Comparison of ENCODE assay signal across 34 cellular contexts in genomic region chr13:32779119-32779518, GRCh38.
"Had no signal": no experiment of that assay in that cellular context is flagged by ENCODE, and none has a peak within 500 bp of the region (broad histone marks: within the 10 kb centered on the region; RNA-seq: fewer than 3 reads in every experiment).

No MANE protein-coding gene starts in this region.

- H3K27me3 Mint-ChIP-seq: activated B cell treated with CpG ODN at 0.5 μM for 24 hours; activated CD4-positive, alpha-beta memory T cell treated with anti-CD3 and anti-CD28 coated beads for 36 hours; activated CD4-positive, alpha-beta T cell treated with anti-CD3 and anti-CD28 coated beads, Interleukin-2, amount 10 ng/mL, durations not matched to agents 24 days and 14 days; activated CD8-positive, alpha-beta T cell treated with anti-CD3 and anti-CD28 coated beads for 36 hours; activated naive CD8-positive, alpha-beta T cell treated with anti-CD3 and anti-CD28 coated beads for 36 hours; activated T-cell treated with anti-CD3 and anti-CD28 coated beads, Interleukin-2, amount 50 U/mL, for 24 hours; activated T-helper 17 cell treated with anti-CD3 and anti-CD28 coated beads, Interleukin-2, amount 50 U/mL, for 72 hours had no signal

- H3K4me3 ChIP-seq: adrenal gland, body of pancreas, breast epithelium had no signal

- H3K27ac Mint-ChIP-seq: activated B cell treated with CpG ODN at 0.5 μM for 24 hours; activated CD4-positive, alpha-beta memory T cell treated with anti-CD3 and anti-CD28 coated beads for 36 hours; activated CD4-positive, alpha-beta T cell treated with anti-CD3 and anti-CD28 coated beads, Interleukin-2, amount 10 ng/mL, durations not matched to agents 24 days and 14 days; activated CD8-positive, alpha-beta T cell treated with anti-CD3 and anti-CD28 coated beads for 36 hours; activated naive CD4-positive, alpha-beta T cell treated with anti-CD3 and anti-CD28 coated beads for 36 hours; activated naive CD4-positive, alpha-beta T cell treated with anti-CD3 and anti-CD28 coated beads, Interleukin-2, amount 50 U/mL, for 72 hours; activated naive CD8-positive, alpha-beta T cell treated with anti-CD3 and anti-CD28 coated beads for 36 hours; activated T-cell treated with anti-CD3 and anti-CD28 coated beads, Interleukin-2, amount 50 U/mL, for 24 hours; activated T-helper 1 cell treated with anti-CD3 and anti-CD28 coated beads, Interleukin-12 subunit alpha, Interleukin-12 subunit beta, Interleukin-2, Interleukin-4 antibody, amounts not matched to agents 30 ng/mL and 10 ng/mL and 1 ng/mL, durations not matched to agents 14 hours and 24 hours and 36 hours; activated T-helper 17 cell treated with anti-CD3 and anti-CD28 coated beads, Interleukin-2, amount 50 U/mL, for 72 hours; T-helper 1 cell treated with Interleukin-12 subunit alpha and Interleukin-12 subunit beta and Interleukin-4 antibody, amounts not matched to agents 30 μg/mL and 1 μg/mL, for 36 hours; T-helper 2 cell treated with Interferon-gamma antibody and Interleukin-4, amounts not matched to agents 5 μg/mL and 100 μg/mL, for 36 hours had no signal

- H3K9me3 Mint-ChIP-seq: activated T-helper 1 cell treated with anti-CD3 and anti-CD28 coated beads, Interleukin-12 subunit alpha, Interleukin-12 subunit beta, Interleukin-2, Interleukin-4 antibody, amounts not matched to agents 30 ng/mL and 10 ng/mL and 1 ng/mL, durations not matched to agents 14 hours and 24 hours and 36 hours; activated T-helper 17 cell treated with anti-CD3 and anti-CD28 coated beads, Interleukin-2, amount 50 U/mL, for 72 hours; T-helper 1 cell treated with Interleukin-12 subunit alpha and Interleukin-12 subunit beta and Interleukin-4 antibody, amounts not matched to agents 30 μg/mL and 1 μg/mL, for 36 hours; T-helper 2 cell treated with Interferon-gamma antibody and Interleukin-4, amounts not matched to agents 5 μg/mL and 100 μg/mL, for 36 hours had no signal

- DNase-seq: activated B cell treated with CpG ODN at 0.5 μM for 24 hours; activated CD4-positive, alpha-beta memory T cell treated with anti-CD3 and anti-CD28 coated beads for 36 hours; activated CD4-positive, alpha-beta T cell treated with anti-CD3 and anti-CD28 coated beads for 4 hours; activated CD4-positive, alpha-beta T cell treated with anti-CD3 and anti-CD28 coated beads, Interleukin-2, amount 10 ng/mL, durations not matched to agents 24 days and 14 days; activated CD4-positive, alpha-beta T cell treated with anti-CD3 and anti-CD28 coated beads, Interleukin-2, amount 50 U/mL, for 1 hour; activated CD4-positive, alpha-beta T cell treated with anti-CD3 and anti-CD28 coated beads, Interleukin-2, amount 50 U/mL, for 4 hours; activated CD4-positive, CD25-positive, alpha-beta regulatory T cell treated with anti-CD3 and anti-CD28 coated beads, Interleukin-2, amount 50 U/mL, for 72 hours; activated CD8-positive, alpha-beta memory T cell treated with anti-CD3 and anti-CD28 coated beads, Interleukin-2, amount 50 U/mL, for 4 hours; activated CD8-positive, alpha-beta T cell treated with anti-CD3 and anti-CD28 coated beads for 36 hours; activated effector memory CD4-positive, alpha-beta T cell treated with anti-CD3 and anti-CD28 coated beads, Interleukin-2, amount 50 U/mL, for 16 hours; activated gamma-delta T cell treated with Interleukin-2 at 50 U/mL for 16 hours; activated naive CD4-positive, alpha-beta T cell; activated naive CD4-positive, alpha-beta T cell treated with anti-CD3 and anti-CD28 coated beads for 36 hours; activated naive CD4-positive, alpha-beta T cell treated with anti-CD3 and anti-CD28 coated beads, Interleukin-2, amount 50 U/mL, for 16 hours; activated naive CD8-positive, alpha-beta T cell treated with anti-CD3 and anti-CD28 coated beads for 36 hours; activated T-cell treated with anti-CD3 and anti-CD28 coated beads for 4 hours; activated T-cell treated with anti-CD3 and anti-CD28 coated beads, Interleukin-2, amount 50 U/mL, for 24 hours; activated T-cell treated with anti-CD3 and anti-CD28 coated beads, Interleukin-2, amount 50 U/mL, for 48 hours; adrenal gland; amniotic stem cell; aorta; body of pancreas; brain microvascular endothelial cell; central memory CD4-positive, alpha-beta T cell; T-helper 1 cell; T-helper 2 cell; T-helper 9 cell had no signal

- H3K36me3 ChIP-seq: brain microvascular endothelial cell had no signal

- H3K27me3 ChIP-seq: adrenal gland, body of pancreas, brain microvascular endothelial cell, breast epithelium had no signal

- ATAC-seq: activated CD8-positive, alpha-beta T cell treated with anti-CD3 and anti-CD28 coated beads for 36 hours; activated naive CD4-positive, alpha-beta T cell treated with anti-CD3 and anti-CD28 coated beads, Interleukin-2, amount 50 U/mL, for 72 hours; activated T-helper 17 cell treated with anti-CD3 and anti-CD28 coated beads, Interleukin-2, amount 50 U/mL, for 72 hours; body of pancreas had no signal

- H3K4me1 ChIP-seq: adrenal gland, body of pancreas, breast epithelium had no signal

- H3K4me3 Mint-ChIP-seq: activated B cell treated with CpG ODN at 0.5 μM for 24 hours; activated CD4-positive, alpha-beta memory T cell treated with anti-CD3 and anti-CD28 coated beads for 36 hours; activated CD4-positive, alpha-beta T cell treated with anti-CD3 and anti-CD28 coated beads, Interleukin-2, amount 10 ng/mL, durations not matched to agents 24 days and 14 days; activated CD8-positive, alpha-beta T cell treated with anti-CD3 and anti-CD28 coated beads for 36 hours; activated naive CD4-positive, alpha-beta T cell treated with anti-CD3 and anti-CD28 coated beads for 36 hours; activated naive CD8-positive, alpha-beta T cell treated with anti-CD3 and anti-CD28 coated beads for 36 hours; activated T-cell treated with anti-CD3 and anti-CD28 coated beads, Interleukin-2, amount 50 U/mL, for 24 hours; activated T-helper 1 cell treated with anti-CD3 and anti-CD28 coated beads, Interleukin-12 subunit alpha, Interleukin-12 subunit beta, Interleukin-2, Interleukin-4 antibody, amounts not matched to agents 30 ng/mL and 10 ng/mL and 1 ng/mL, durations not matched to agents 14 hours and 24 hours and 36 hours; activated T-helper 17 cell treated with anti-CD3 and anti-CD28 coated beads, Interleukin-2, amount 50 U/mL, for 72 hours; T-helper 1 cell treated with Interleukin-12 subunit alpha and Interleukin-12 subunit beta and Interleukin-4 antibody, amounts not matched to agents 30 μg/mL and 1 μg/mL, for 36 hours; T-helper 2 cell treated with Interferon-gamma antibody and Interleukin-4, amounts not matched to agents 5 μg/mL and 100 μg/mL, for 36 hours had no signal

- H3K4me1 Mint-ChIP-seq: activated B cell treated with CpG ODN at 0.5 μM for 24 hours had no signal

- H3K9me3 ChIP-seq: adrenal gland, body of pancreas had no signal

- H3K27ac ChIP-seq: adrenal gland, body of pancreas, brain microvascular endothelial cell, breast epithelium, VCaP had no signal
